27 cellular contexts compared by ENCODE assay signal in genomic region chr5:15786884-15787283, GRCh38.
"Had no signal": no experiment of that assay in that cellular context is flagged by ENCODE, and none has a peak within 500 bp of the region (broad histone marks: within the 10 kb centered on the region; RNA-seq: fewer than 3 reads in every experiment).

No MANE protein-coding gene starts in this region.

- H3K27ac ChIP-seq: coronary artery, foreskin keratinocyte, hepatocyte, pancreas, prostate gland, stomach, suprapubic skin, tibial artery, upper lobe of right lung had no signal

- ATAC-seq: activated CD4-positive, alpha-beta T cell treated with anti-CD3 and anti-CD28 coated beads for 36 hours; activated CD8-positive, alpha-beta memory T cell treated with anti-CD3 and anti-CD28 coated beads, Interleukin-2, amount 10 ng/mL, durations not matched to agents 7 days and 5 days; activated CD8-positive, alpha-beta T cell treated with anti-CD3 and anti-CD28 coated beads, Interleukin-2, amount 10 ng/mL, durations not matched to agents 7 days and 5 days; activated naive CD4-positive, alpha-beta T cell treated with anti-CD3 and anti-CD28 coated beads, Interleukin-2, amount 50 U/mL, for 72 hours; foreskin keratinocyte; pancreas; stimulated activated naive B cell treated with anti-CD40 and anti-IgM and Interleukin-4, amounts not matched to agents 10 μg/mL and 1 μg/mL and 100 μg/mL, for 72 hours; upper lobe of right lung had no signal

- H3K27ac Mint-ChIP-seq: activated CD4-positive, alpha-beta T cell treated with anti-CD3 and anti-CD28 coated beads for 36 hours; activated CD8-positive, alpha-beta memory T cell treated with anti-CD3 and anti-CD28 coated beads, Interleukin-2, amount 10 ng/mL, durations not matched to agents 7 days and 5 days; activated CD8-positive, alpha-beta T cell treated with anti-CD3 and anti-CD28 coated beads, Interleukin-2, amount 10 ng/mL, durations not matched to agents 7 days and 5 days; activated naive CD4-positive, alpha-beta T cell treated with anti-CD3 and anti-CD28 coated beads, Interleukin-2, amount 50 U/mL, for 72 hours; mesothelial cell of epicardium; stimulated activated naive B cell treated with anti-CD40 and anti-IgM and Interleukin-4, amounts not matched to agents 10 μg/mL and 1 μg/mL and 100 μg/mL, for 72 hours; T-helper 2 cell treated with Interferon-gamma antibody and Interleukin-4, amounts not matched to agents 5 μg/mL and 100 μg/mL, for 36 hours had no signal

- H3K36me3 Mint-ChIP-seq: activated CD8-positive, alpha-beta memory T cell treated with anti-CD3 and anti-CD28 coated beads, Interleukin-2, amount 10 ng/mL, durations not matched to agents 7 days and 5 days; activated naive CD4-positive, alpha-beta T cell treated with anti-CD3 and anti-CD28 coated beads, Interleukin-2, amount 50 U/mL, for 72 hours; naive B cell; stimulated activated naive B cell treated with anti-CD40 and anti-IgM and Interleukin-4, amounts not matched to agents 10 μg/mL and 1 μg/mL and 100 μg/mL, for 72 hours had no signal

- H3K27me3 ChIP-seq: foreskin keratinocyte, hepatocyte, pancreas, stomach, suprapubic skin, tibial artery, upper lobe of right lung had no signal

- H3K4me1 Mint-ChIP-seq: activated CD4-positive, alpha-beta T cell treated with anti-CD3 and anti-CD28 coated beads for 36 hours; activated CD8-positive, alpha-beta memory T cell treated with anti-CD3 and anti-CD28 coated beads, Interleukin-2, amount 10 ng/mL, durations not matched to agents 7 days and 5 days; naive B cell; stimulated activated naive B cell treated with anti-CD40 and anti-IgM and Interleukin-4, amounts not matched to agents 10 μg/mL and 1 μg/mL and 100 μg/mL, for 72 hours had no signal

- H3K27me3 Mint-ChIP-seq: activated CD4-positive, alpha-beta T cell treated with anti-CD3 and anti-CD28 coated beads for 36 hours; activated CD8-positive, alpha-beta memory T cell treated with anti-CD3 and anti-CD28 coated beads, Interleukin-2, amount 10 ng/mL, durations not matched to agents 7 days and 5 days; naive B cell; stimulated activated naive B cell treated with anti-CD40 and anti-IgM and Interleukin-4, amounts not matched to agents 10 μg/mL and 1 μg/mL and 100 μg/mL, for 72 hours had no signal

- H3K4me1 ChIP-seq: foreskin keratinocyte, pancreas, prostate gland, suprapubic skin, upper lobe of right lung had no signal

- H3K9me3 Mint-ChIP-seq: mesothelial cell of epicardium, neural crest cell had no signal

- H3K36me3 ChIP-seq: pancreas, prostate gland, stomach, suprapubic skin, tibial artery, upper lobe of right lung had no signal

- DNase-seq: activated CD4-positive, alpha-beta T cell treated with anti-CD3 and anti-CD28 coated beads for 36 hours; activated CD4-positive, CD25-positive, alpha-beta regulatory T cell; activated CD8-positive, alpha-beta memory T cell treated with anti-CD3 and anti-CD28 coated beads, Interleukin-2, amount 10 ng/mL, durations not matched to agents 7 days and 5 days; activated CD8-positive, alpha-beta T cell treated with anti-CD3 and anti-CD28 coated beads, Interleukin-2, amount 10 ng/mL, durations not matched to agents 7 days and 5 days; activated naive CD4-positive, alpha-beta T cell; activated T-cell treated with anti-CD3 and anti-CD28 coated beads, Interleukin-2, amount 50 U/mL, for 48 hours; foreskin keratinocyte; islet precursor cell; naive B cell; nucleus accumbens; pancreas; retina; stimulated activated CD4-positive, alpha-beta T cell treated with anti-CD3 and anti-CD28 coated beads, Interleukin-15, amount 100 ng/mL, for 24 hours; stimulated activated CD4-positive, alpha-beta T cell treated with anti-CD3 and anti-CD28 coated beads, Interleukin-2, amount 100 ng/mL, for 24 hours; stimulated activated naive B cell treated with anti-CD40 and anti-IgM and Interleukin-4, amounts not matched to agents 10 μg/mL and 1 μg/mL and 100 μg/mL, for 72 hours; stomach; T-helper 1 cell; tibial artery; upper lobe of right lung had no signal

- H3K4me3 ChIP-seq: coronary artery, hepatocyte, pancreas, prostate gland, stomach, suprapubic skin, tibial artery, upper lobe of right lung had no signal

- H3K9me3 ChIP-seq: pancreas, prostate gland, stomach, suprapubic skin, tibial artery, upper lobe of right lung had no signal

- H3K4me3 Mint-ChIP-seq: activated CD4-positive, alpha-beta T cell treated with anti-CD3 and anti-CD28 coated beads for 36 hours; activated CD8-positive, alpha-beta memory T cell treated with anti-CD3 and anti-CD28 coated beads, Interleukin-2, amount 10 ng/mL, durations not matched to agents 7 days and 5 days; activated CD8-positive, alpha-beta T cell treated with anti-CD3 and anti-CD28 coated beads, Interleukin-2, amount 10 ng/mL, durations not matched to agents 7 days and 5 days; mesothelial cell of epicardium; naive B cell; neural crest cell; stimulated activated naive B cell treated with anti-CD40 and anti-IgM and Interleukin-4, amounts not matched to agents 10 μg/mL and 1 μg/mL and 100 μg/mL, for 72 hours; T-helper 2 cell treated with Interferon-gamma antibody and Interleukin-4, amounts not matched to agents 5 μg/mL and 100 μg/mL, for 36 hours had no signal
